In the genomic region with DNA sequence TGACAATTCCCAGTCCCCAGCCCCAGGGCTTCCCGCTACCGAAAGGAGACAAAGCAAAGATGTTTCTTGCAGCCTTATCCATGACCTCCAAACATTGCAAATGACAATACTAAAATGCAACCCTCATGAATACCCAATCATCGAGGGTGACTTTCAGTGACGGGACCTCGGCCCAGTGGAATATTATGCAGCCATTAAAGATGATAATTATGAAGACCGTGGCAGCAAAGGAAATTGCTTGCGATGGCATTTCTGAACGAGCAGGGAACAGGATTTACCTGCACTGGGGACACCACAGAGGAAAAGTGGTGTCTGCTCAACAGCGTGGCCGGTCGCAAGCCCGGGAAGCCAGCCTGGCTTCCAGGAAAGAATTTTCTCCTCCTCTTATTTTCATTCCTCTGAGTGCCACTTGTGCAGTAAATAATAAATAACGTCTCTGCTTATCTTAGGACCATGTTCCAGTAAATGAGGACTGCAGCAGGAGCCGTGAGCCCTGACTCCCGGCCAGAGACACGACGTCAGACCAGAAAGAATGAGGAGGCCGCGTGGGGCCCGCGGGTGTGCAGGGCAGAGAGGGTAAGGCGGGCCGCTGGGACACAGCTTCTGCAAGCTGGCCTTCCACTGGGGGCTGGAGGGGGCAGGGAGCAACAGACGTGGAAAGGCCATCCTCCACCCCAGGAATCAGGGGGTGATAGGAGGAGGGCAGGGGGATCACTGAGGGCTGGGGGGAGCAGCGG, we compare ENCODE assay signal across 35 cellular contexts. TPM values are rescaled to one million over a fixed set of nuclear protein-coding genes. Genes with fewer than 3 reads are reported as not detected.
DNase-seq lines count a peak whose midpoint lies in the region; ATAC-seq, FAIRE-seq and TF ChIP-seq lines count a peak whose summit lies in the region.
"Had no signal": no experiment of that assay in that cellular context is flagged by ENCODE, and none has a peak within 500 bp of the region (broad histone marks: within the 10 kb centered on the region; RNA-seq: fewer than 3 reads in every experiment).

No MANE protein-coding gene starts in this region.

- H3K4ac ChIP-seq in IMR-90 (ENCODE audit: low read depth, low read length), result no peak overlapping the region

- BruUV-seq in IMR-90 (replicated peaks; lab: Mats Ljungman, UMichigan), result no TSS peak

- dilution Hi-C loops in IMR-90 (cut with HindIII; ENCODE audit: low sequenced_read_pairs, unreplicated experiment), result no loop called here

- no peaks in the 10 kb centered on the region for H3K36me3 Mint-ChIP-seq in activated naive CD4-positive, alpha-beta T cell treated with anti-CD3 and anti-CD28 coated beads for 36 hours (ENCODE audit: low read depth)
- H3K36me3 Mint-ChIP-seq: CD4-positive, CD25-positive, alpha-beta regulatory T cell; naive thymus-derived CD4-positive, alpha-beta T cell had no signal

- POLR2A ChIA-PET in IMR-90 (lab: Charles Lee; ENCODE audit: unreplicated experiment), result no interaction called here

- no peaks in the 10 kb centered on the region for H3K36me3 ChIP-seq in IMR-90 (ENCODE audit: control insufficient read depth, insufficient read depth, low read length)
- no peaks in the 10 kb centered on the region for H3K36me3 ChIP-seq in kidney (ENCODE audit: control insufficient read depth in 1 of 2, insufficient read depth in 2 of 2, low read length in 2 of 2)
- no peaks in the 10 kb centered on the region for H3K36me3 ChIP-seq in testis (ENCODE audit: low read depth, missing control alignments)
- H3K36me3 ChIP-seq: uterus had no signal

- H3K4me3 ChIP-seq in IMR-90 (ENCODE audit: insufficient read depth, low read depth, low read length) (no peak overlapping the region), fibroblast of villous mesenchyme (ENCODE audit: low read depth, low read length) (no peak overlapping the region), kidney (ENCODE audit: low read length in 2 of 2) (no peak overlapping the region), testis (no peak overlapping the region)
- H3K4me3 ChIP-seq: GM23338, K562, psoas muscle, uterus had no signal

- no peak overlapping the region for H3K9ac ChIP-seq in IMR-90 (ENCODE audit: low read depth, low read length)
- H3K9ac ChIP-seq in kidney (ENCODE audit: low read length in 2 of 2), result no peak overlapping the region
- H3K9ac ChIP-seq: SK-N-SH had no signal

- H3K4me3 Mint-ChIP-seq in activated naive CD4-positive, alpha-beta T cell treated with anti-CD3 and anti-CD28 coated beads for 36 hours, result no peak overlapping the region
- H3K4me3 Mint-ChIP-seq: activated T-cell treated with anti-CD3 and anti-CD28 coated beads, Interleukin-2, amount 50 U/mL, for 72 hours; CD4-positive, CD25-positive, alpha-beta regulatory T cell; GM23338; HFFc6; naive thymus-derived CD4-positive, alpha-beta T cell; T-helper 1 cell treated with Interleukin-12 subunit alpha and Interleukin-12 subunit beta and Interleukin-4 antibody, amounts not matched to agents 30 μg/mL and 1 μg/mL, for 36 hours had no signal

- H3K14ac ChIP-seq in IMR-90 (replicated peaks; ENCODE audit: low read depth, low read length), result no peak overlapping the region

- no peak for DNase-seq in IMR-90
- peak; percentile 41 for DNase-seq in fibroblast of villous mesenchyme (ENCODE audit: low read depth)
- peak; percentile 94 for DNase-seq in kidney
- peak; percentile 32 for DNase-seq in testis
- no peak for DNase-seq in NCI-H1417 (lab: John Stamatoyannopoulos, UW)
- no peak for DNase-seq in DMS79 treated with DMSO at 0.1 percent for 48 hours (lab: John Stamatoyannopoulos, UW)
- no peak for DNase-seq in activated naive CD4-positive, alpha-beta T cell treated with anti-CD3 and anti-CD28 coated beads for 36 hours
- no peak for DNase-seq in stimulated activated CD4-positive, alpha-beta T cell treated with anti-CD3 and anti-CD28 coated beads, Interleukin-4, amount 100 ng/mL, for 24 hours
- DNase-seq: activated CD4-positive, alpha-beta T cell treated with anti-CD3 and anti-CD28 coated beads, Interleukin-2, amount 50 U/mL, for 48 hours; activated CD4-positive, CD25-positive, alpha-beta regulatory T cell treated with anti-CD3 and anti-CD28 coated beads, Interleukin-2, amount 50 U/mL, for 72 hours; activated T-cell treated with anti-CD3 and anti-CD28 coated beads, Interleukin-2, amount 50 U/mL, for 72 hours; AML-193; Calu3; CD4-positive, CD25-positive, alpha-beta regulatory T cell; DND-41; effector CD8-positive, alpha-beta T cell; HFFc6; naive thymus-derived CD4-positive, alpha-beta T cell; NCI-H1048; NCI-H524 treated with DMSO at 0.1 percent for 48 hours; OCI-M1; stimulated activated CD4-positive, alpha-beta T cell treated with anti-CD3 and anti-CD28 coated beads, Interleukin-4, amount 100 ng/mL, for 4 hours; uterus had no signal

- no peak for TF ChIP-seq RAD21 in IMR-90 (IDR thresholded peaks at IDR 0.05; ENCODE audit: low read length)

- H2AFZ ChIP-seq in IMR-90 (replicated peaks; ENCODE audit: low read length, poor library complexity), result no peak overlapping the region
- H2AFZ ChIP-seq: GM23338 had no signal

- TF ChIP-seq POLR2A in IMR-90 (IDR thresholded peaks at IDR 0.05; ENCODE audit: low read depth, low read length) (no peak), testis (IDR thresholded peaks at IDR 0.05) (no peak)

- no peak overlapping the region for H2BK15ac ChIP-seq in IMR-90 (ENCODE audit: low read depth, low read length)

- no peak overlapping the region for H3K56ac ChIP-seq in IMR-90 (ENCODE audit: extremely low read depth, insufficient read depth, low read length)

- H4K8ac ChIP-seq in IMR-90 (ENCODE audit: low read depth in 2 of 2, low read length in 2 of 2), result no peak overlapping the region

- no peak overlapping the region for H2BK120ac ChIP-seq in IMR-90 (ENCODE audit: low read depth, low read length)

- no peak overlapping the region for H3K4me2 ChIP-seq in IMR-90 (ENCODE audit: low read depth, low read length)
- H3K4me2 ChIP-seq: GM23338, SK-N-SH had no signal

- H4K91ac ChIP-seq in IMR-90 (ENCODE audit: insufficient read depth, low read depth, low read length), result no peak overlapping the region

- H4K5ac ChIP-seq in IMR-90 (ENCODE audit: low read depth, low read length), result no peak overlapping the region

- no peak overlapping the region for H3K27ac Mint-ChIP-seq in activated naive CD4-positive, alpha-beta T cell treated with anti-CD3 and anti-CD28 coated beads for 36 hours
- H3K27ac Mint-ChIP-seq: activated T-cell treated with anti-CD3 and anti-CD28 coated beads, Interleukin-2, amount 50 U/mL, for 72 hours; CD4-positive, CD25-positive, alpha-beta regulatory T cell; GM23338; HFFc6; T-helper 1 cell treated with Interleukin-12 subunit alpha and Interleukin-12 subunit beta and Interleukin-4 antibody, amounts not matched to agents 30 μg/mL and 1 μg/mL, for 36 hours had no signal

- H3K9me1 ChIP-seq in IMR-90 (ENCODE audit: insufficient read depth, low read length), result no peaks in the 10 kb centered on the region

- H3K4me1 ChIP-seq in IMR-90 (ENCODE audit: control insufficient read depth, insufficient read depth, low read length) (no peaks in the 10 kb centered on the region), kidney (ENCODE audit: control insufficient read depth in 1 of 2, insufficient read depth in 1 of 2, low read depth in 1 of 2, low read length in 2 of 2) (peaks cover 0 to 16% of the 10 kb centered on the region in 2 donors), testis (peaks cover 15% of the 10 kb centered on the region)
- H3K4me1 ChIP-seq: uterus had no signal

- H3K27me3 ChIP-seq in IMR-90 (ENCODE audit: control insufficient read depth, insufficient read depth, low read length) (peaks cover 13% of the 10 kb centered on the region; the same call in 1 of the 2 replicates), testis (no peaks in the 10 kb centered on the region)
- H3K27me3 ChIP-seq: uterus had no signal

- H2AK9ac ChIP-seq in IMR-90 (replicated peaks; ENCODE audit: low read depth, low read length, poor library complexity), result no peak overlapping the region

- intact Hi-C loops in IMR-90 (cut with micrococcal nuclease) (no loop called here), kidney (cut with DNase I) (no loop called here), testis (cut with DNase I; ENCODE audit: low total_unique reads) (no loop called here)
- intact Hi-C loops in activated naive CD4-positive, alpha-beta T cell treated with anti-CD3 and anti-CD28 coated beads for 36 hours (cut with micrococcal nuclease), result no loop called here

- H3K18ac ChIP-seq in IMR-90 (ENCODE audit: low read depth, low read length), result no peak overlapping the region

- H3K27me3 Mint-ChIP-seq in activated naive CD4-positive, alpha-beta T cell treated with anti-CD3 and anti-CD28 coated beads for 36 hours (ENCODE audit: low read depth), result no peaks in the 10 kb centered on the region

- no peak overlapping the region for H3K23ac ChIP-seq in IMR-90 (ENCODE audit: low read depth, low read length)

- H3K9me3 Mint-ChIP-seq in activated naive CD4-positive, alpha-beta T cell treated with anti-CD3 and anti-CD28 coated beads for 36 hours, result no peaks in the 10 kb centered on the region
- H3K9me3 Mint-ChIP-seq: activated T-cell treated with anti-CD3 and anti-CD28 coated beads, Interleukin-2, amount 50 U/mL, for 72 hours; GM23338; HFFc6; naive thymus-derived CD4-positive, alpha-beta T cell; T-helper 1 cell treated with Interleukin-12 subunit alpha and Interleukin-12 subunit beta and Interleukin-4 antibody, amounts not matched to agents 30 μg/mL and 1 μg/mL, for 36 hours had no signal

- peak; percentile 35; the same call in 1 of the 2 replicates for ATAC-seq in IMR-90 (ENCODE audit: low read depth)
- ATAC-seq: activated T-cell treated with anti-CD3 and anti-CD28 coated beads, Interleukin-2, amount 50 U/mL, for 72 hours; GM23338; K562; naive thymus-derived CD4-positive, alpha-beta T cell had no signal

- H3K9me3 ChIP-seq in IMR-90 (ENCODE audit: control insufficient read depth, insufficient read depth, low read length), result no peaks in the 10 kb centered on the region
- no peaks in the 10 kb centered on the region for H3K9me3 ChIP-seq in kidney (ENCODE audit: control insufficient read depth in 1 of 2, low read length in 2 of 2)
- H3K9me3 ChIP-seq in testis, result no peaks in the 10 kb centered on the region
- H3K9me3 ChIP-seq: psoas muscle, SK-N-SH, uterus had no signal

- in situ Hi-C loops in IMR-90 (cut with MboI; ENCODE audit: low sequenced_read_pairs), result no loop called here

- no peak overlapping the region for H2BK5ac ChIP-seq in IMR-90 (ENCODE audit: low read depth, low read length, poor library complexity, severe bottlenecking)

- no peaks in the 10 kb centered on the region for H3K4me1 Mint-ChIP-seq in activated naive CD4-positive, alpha-beta T cell treated with anti-CD3 and anti-CD28 coated beads for 36 hours (ENCODE audit: low read depth)
- H3K4me1 Mint-ChIP-seq: CD4-positive, CD25-positive, alpha-beta regulatory T cell; naive thymus-derived CD4-positive, alpha-beta T cell had no signal

- WGBS in IMR-90 (ENCODE audit: extremely low coverage in 2 of 2, insufficient read length in 1 of 2), 2 experiments, result 55% methylated on average over 13 of the region's 25 CpGs; no CpG with 5 or more reads in 1 of the 2 experiments
- WGBS in testis, 2 donors, result 66 to 69% methylated on average over 25 of the region's 25 CpGs

- FAIRE-seq in kidney (lab: Jason Lieb, UNC), result no peak
- FAIRE-seq: bronchial epithelial cell, colon, islet of Langerhans, K562 had no signal

- TF ChIP-seq CTCF in IMR-90 (conservative IDR thresholded peaks at IDR 0.05; ENCODE audit: low read depth, low read length) (no peak), fibroblast of villous mesenchyme (IDR thresholded peaks at IDR 0.05; ENCODE audit: insufficient read depth, low read depth, low read length) (no peak), kidney (IDR thresholded peaks at IDR 0.05; ENCODE audit: borderline replicate concordance, extremely low read depth, insufficient read depth) (no peak), testis (IDR thresholded peaks at IDR 0.05) (no peak)

- no peak overlapping the region for H2BK20ac ChIP-seq in IMR-90 (ENCODE audit: low read depth, low read length)

- CTCF ChIA-PET in IMR-90 (lab: Yijun Ruan, JAX), result no interaction called here
- CTCF ChIA-PET in activated naive CD4-positive, alpha-beta T cell treated with anti-CD3 and anti-CD28 coated beads for 36 hours (lab: Charles Lee), result no interaction called here

- H3K79me1 ChIP-seq in IMR-90 (ENCODE audit: low read depth in 1 of 2, low read length in 2 of 2), result no peaks in the 10 kb centered on the region

- H2AK5ac ChIP-seq in IMR-90 (ENCODE audit: low read depth, low read length), result no peak overlapping the region

- H4K20me1 ChIP-seq in IMR-90 (ENCODE audit: insufficient read depth, low read length), result no peaks in the 10 kb centered on the region

- H3K27ac ChIP-seq in IMR-90 (ENCODE audit: insufficient read depth, low read length) (no peak overlapping the region), kidney (ENCODE audit: low read depth in 2 of 2, low read length in 2 of 2) (no peak overlapping the region), testis (no peak overlapping the region)
- H3K27ac ChIP-seq: psoas muscle, uterus had no signal

RNA-seq across cellular contexts. Expression of a gene that starts 6.6 kb away (rescaled TPM):
- total RNA-seq in IMR-90 (2012; rRNA removed), result not detected in 2 replicates
- not detected in 2 replicates for polyA plus RNA-seq in IMR-90 (2012; rRNA removed)
- not detected in 2 replicates for polyA plus RNA-seq in IMR-90 (2012; cell fraction: cytosol; rRNA removed)
- 0.07 TPM in 1 of 2 replicates, not detected in the other for polyA plus RNA-seq in IMR-90 (2012; cell fraction: nucleus; rRNA removed; ENCODE audit: low replicate concordance)
- total RNA-seq in fibroblast of villous mesenchyme, result not detected in 2 replicates
- 2.1 TPM for total RNA-seq in kidney
- 3.1 TPM for polyA plus RNA-seq in kidney (ENCODE audit: insufficient read depth, low read depth, low replicate concordance)
- under 1 TPM in 1 of 2 donors, not detected in 1; 0.16 TPM for total RNA-seq in testis
- 0.86 TPM for polyA plus RNA-seq in testis (ENCODE audit: insufficient read depth, low read depth, low replicate concordance)
- total RNA-seq in activated naive CD4-positive, alpha-beta T cell treated with anti-CD3 and anti-CD28 coated beads for 36 hours, result not detected
- total RNA-seq: A673; activated T-cell treated with anti-CD3 and anti-CD28 coated beads, Interleukin-2, amount 50 U/mL, for 72 hours; bronchial epithelial cell; Calu3; CD4-positive, CD25-positive, alpha-beta regulatory T cell; GM23338; HFFc6; HT1080; K562; naive thymus-derived CD4-positive, alpha-beta T cell had no signal
- polyA plus RNA-seq: CD4-positive, CD25-positive, alpha-beta regulatory T cell; GM23338; K562; naive thymus-derived CD4-positive, alpha-beta T cell; SK-N-SH had no signal

RNA-seq across cellular contexts. Expression of a gene that starts 18.4 kb away (rescaled TPM):
- not detected in 2 replicates for total RNA-seq in IMR-90 (2012; rRNA removed)
- polyA plus RNA-seq in IMR-90 (2012; rRNA removed), result not detected in 2 replicates
- 0.12 TPM in 1 of 2 replicates, not detected in the other for polyA plus RNA-seq in IMR-90 (2012; cell fraction: cytosol; rRNA removed)
- polyA plus RNA-seq in IMR-90 (2012; cell fraction: nucleus; rRNA removed; ENCODE audit: low replicate concordance), result 0.04 and 0.05 TPM in 2 replicates
- under 0.01 TPM in 1 of 2 replicates, not detected in the other for total RNA-seq in fibroblast of villous mesenchyme
- total RNA-seq in kidney, result 0.50 TPM
- polyA plus RNA-seq in kidney (ENCODE audit: insufficient read depth, low read depth, low replicate concordance), result 0.67 TPM
- 10 to 100 TPM in 1 of 2 donors, 1 to 10 TPM in 1; 9.8 to 12.1 TPM for total RNA-seq in testis
- polyA plus RNA-seq in testis (ENCODE audit: insufficient read depth, low read depth, low replicate concordance), result 4.9 TPM
- under 1 TPM; 0.17 to 0.21 TPM for total RNA-seq in activated naive CD4-positive, alpha-beta T cell treated with anti-CD3 and anti-CD28 coated beads for 36 hours
- total RNA-seq: bronchial epithelial cell; Calu3; CD4-positive, CD25-positive, alpha-beta regulatory T cell; HFFc6; K562; lower leg skin; psoas muscle; subcutaneous adipose tissue had no signal
- polyA plus RNA-seq: CD4-positive, CD25-positive, alpha-beta regulatory T cell; K562; naive thymus-derived CD4-positive, alpha-beta T cell had no signal

Comparison
In these comparisons a context has a peak if more than half of its experiments do, and no peak if none do; other contexts are left out.
1. DNase-seq: peak in fibroblast of villous mesenchyme (single experiment), kidney (single experiment) and testis (single experiment); none in IMR-90 (single experiment), NCI-H1417 (0 of 3), DMS79 treated with DMSO at 0.1 percent for 48 hours (single experiment), activated naive CD4-positive, alpha-beta T cell treated with anti-CD3 and anti-CD28 coated beads for 36 hours (single experiment) and stimulated activated CD4-positive, alpha-beta T cell treated with anti-CD3 and anti-CD28 coated beads, Interleukin-4, amount 100 ng/mL, for 24 hours (single experiment).